In genomic region chr19:2618611-2619010, GRCh38 we compare ENCODE assay signal across 11 cellular contexts.
DNase-seq lines count a peak whose midpoint lies in the region; ATAC-seq and TF ChIP-seq lines count a peak whose summit lies in the region.
"Had no signal": no experiment of that assay in that cellular context is flagged by ENCODE, and none has a peak within 500 bp of the region (broad histone marks: within the 10 kb centered on the region; RNA-seq: fewer than 3 reads in every experiment).

No MANE protein-coding gene starts in this region.

- no peak overlapping the region for H2AFZ ChIP-seq in GM23338

- no peaks in the 10 kb centered on the region for H3K36me3 ChIP-seq in GM23338 (ENCODE audit: insufficient read depth)

- no peaks in the 10 kb centered on the region for H3K9me2 ChIP-seq in GM23338 (ENCODE audit: insufficient read depth)

- H3K27me3 ChIP-seq in GM23338 (ENCODE audit: insufficient read depth): no peaks in the 10 kb centered on the region

- H3K27ac ChIP-seq in GM23338 (ENCODE audit: low read depth): no peak overlapping the region
- H3K27ac ChIP-seq: 22Rv1, VCaP had no signal

- ATAC-seq in GM19467 (IDR thresholded peaks at IDR 0.05; ENCODE audit: unreplicated experiment) (no peak), GM23338 (no peak)

- H3K4me3 ChIP-seq in GM23338: no peak overlapping the region
- H3K4me3 ChIP-seq: skin epidermis had no signal

- DNase-seq in NK-92 treated with Interleukin-12 subunit alpha and Interleukin-12 subunit beta, amount 100 ng/mL, for 24 hours (lab: John Stamatoyannopoulos, UW): peak; percentile 56
- DNase-seq in NK-92 (lab: John Stamatoyannopoulos, UW; ENCODE audit: unreplicated experiment) (no peak), fibroblast of gingiva (ENCODE audit: low read depth) (peak; percentile 80), GM23338 (ENCODE audit: low spot score) (no peak), DMS79 treated with DMSO at 0.1 percent for 48 hours (lab: John Stamatoyannopoulos, UW) (no peak)
- DNase-seq in activated CD4-positive, alpha-beta T cell treated with anti-CD3 and anti-CD28 coated beads, Interleukin-2, amount 50 U/mL, for 48 hours: peak; percentile 87 to 90
- DNase-seq in stimulated activated CD4-positive, alpha-beta T cell treated with anti-CD3 and anti-CD28 coated beads, Interleukin-2, amount 100 ng/mL, for 48 hours: peak; percentile 69 to 74

- H3K4me3 Mint-ChIP-seq in GM23338: no peak overlapping the region; the same call in 2 of the 3 replicates

- peaks cover 13% of the 10 kb centered on the region for H3K4me1 Mint-ChIP-seq in GM23338

- no peaks in the 10 kb centered on the region for H3F3A ChIP-seq in GM23338 (replicated peaks; ENCODE audit: low read depth)

- H3K9me3 Mint-ChIP-seq in GM23338: peaks cover 16% of the 10 kb centered on the region

- no peak overlapping the region for H3K27ac Mint-ChIP-seq in GM23338

- no peaks in the 10 kb centered on the region; the same call in 1 of the 2 replicates for H3K4me1 ChIP-seq in GM23338 (ENCODE audit: insufficient read depth)

- TF ChIP-seq CTCF in GM23338 (conservative IDR thresholded peaks at IDR 0.05; ENCODE audit: low read depth in 2 of 2): no peak

- H3K79me2 ChIP-seq in GM23338 (replicated peaks; ENCODE audit: insufficient read depth): no peaks in the 10 kb centered on the region

- no peak overlapping the region for H3K4me2 ChIP-seq in GM23338

- peaks cover 8% of the 10 kb centered on the region for H3K27me3 Mint-ChIP-seq in GM23338 (ENCODE audit: insufficient read depth, low read depth, poor library complexity)

- no peaks in the 10 kb centered on the region for H4K20me1 ChIP-seq in GM23338 (replicated peaks; ENCODE audit: insufficient read depth)

- H3K36me3 Mint-ChIP-seq in GM23338 (ENCODE audit: low read depth): peaks cover 6% of the 10 kb centered on the region; the same call in 2 of the 3 replicates

TF ChIP-seq in GM23338, 12 proteins besides CTCF, POLR2A, EP300 and RAD21:
- TF ChIP-seq ETS1 (IDR thresholded peaks at IDR 0.05) (no peak), EZH2phosphoT487 (IDR thresholded peaks at IDR 0.05; ENCODE audit: unreplicated experiment) (no peak), ZNF331 (CRISPR knock-in tag; IDR thresholded peaks at IDR 0.05; ENCODE audit: low read depth) (no peak), CREB1 (CRISPR knock-in tag; IDR thresholded peaks at IDR 0.05; ENCODE audit: low read depth) (no peak), JUNB (IDR thresholded peaks at IDR 0.05; ENCODE audit: unreplicated experiment) (no peak), POLR2AphosphoS5 (IDR thresholded peaks at IDR 0.05; ENCODE audit: low read depth) (no peak), EZH2 (IDR thresholded peaks at IDR 0.05; ENCODE audit: low read depth, unreplicated experiment) (no peak), REST (IDR thresholded peaks at IDR 0.05; ENCODE audit: unreplicated experiment) (no peak), ZNF114 (CRISPR knock-in tag; IDR thresholded peaks at IDR 0.05) (no peak), NANOG (IDR thresholded peaks at IDR 0.05; ENCODE audit: borderline replicate concordance) (no peak), STAT1 (IDR thresholded peaks at IDR 0.05; ENCODE audit: unreplicated experiment) (no peak)

Comparison
In these comparisons a context has a peak if more than half of its experiments do, and no peak if none do; other contexts are left out.
1. DNase-seq: peak in NK-92 treated with Interleukin-12 subunit alpha and Interleukin-12 subunit beta, amount 100 ng/mL, for 24 hours (single experiment), activated CD4-positive, alpha-beta T cell treated with anti-CD3 and anti-CD28 coated beads, Interleukin-2, amount 50 U/mL, for 48 hours (2 of 2), fibroblast of gingiva (single experiment) and stimulated activated CD4-positive, alpha-beta T cell treated with anti-CD3 and anti-CD28 coated beads, Interleukin-2, amount 100 ng/mL, for 48 hours (2 of 2); none in NK-92 (single experiment), GM23338 (single experiment) and DMS79 treated with DMSO at 0.1 percent for 48 hours (single experiment).